ENCODE assay signal across 8 cellular contexts in the genomic region with DNA sequence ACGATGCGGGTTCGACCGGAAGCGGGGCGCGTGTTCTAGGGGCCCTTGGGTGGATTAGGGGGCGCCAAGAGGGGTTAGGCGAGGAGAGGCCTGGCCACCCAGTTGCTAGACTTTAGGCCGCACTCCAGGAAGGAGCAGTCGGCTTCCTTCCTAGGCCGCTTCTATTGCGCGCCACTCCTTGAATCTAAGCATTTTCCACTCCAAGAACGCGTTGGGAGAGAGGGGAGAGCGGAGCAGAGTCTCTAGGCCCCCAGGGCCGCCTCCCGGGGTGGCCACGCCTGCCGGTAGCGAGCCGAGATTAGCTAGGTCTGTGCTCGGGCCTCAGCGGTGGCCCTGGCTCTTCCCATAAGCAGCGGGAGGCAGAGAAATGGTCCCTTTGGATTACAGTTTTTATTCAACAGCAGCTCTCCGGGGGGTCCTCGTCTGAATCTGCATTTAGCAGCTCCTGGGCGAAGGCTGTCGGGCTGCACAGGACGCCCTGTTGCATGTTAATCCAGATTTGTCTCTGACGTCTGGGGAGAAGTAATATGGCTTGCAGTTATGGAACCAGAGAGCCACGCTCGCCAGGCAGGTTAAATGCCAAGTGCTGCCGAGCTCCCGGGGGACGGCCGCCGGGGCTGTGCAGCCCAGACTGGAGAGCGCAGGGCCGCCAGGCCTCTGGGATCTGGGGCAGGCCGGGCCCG. TPM values are rescaled to one million over a fixed set of nuclear protein-coding genes. Genes with fewer than 3 reads are reported as not detected.
DNase-seq lines count a peak whose midpoint lies in the region; ATAC-seq and TF ChIP-seq lines count a peak whose summit lies in the region.

No MANE protein-coding gene starts in this region.

- TF ChIP-seq CTCF in AG04450 (IDR thresholded peaks at IDR 0.05; ENCODE audit: low read depth, low read length) (no peak), WI38 (IDR thresholded peaks at IDR 0.05; ENCODE audit: low read depth, low read length) (no peak), cardiac muscle cell (IDR thresholded peaks at IDR 0.05; ENCODE audit: low read depth, low read length) (no peak), neural progenitor cell (IDR thresholded peaks at IDR 0.05) (no peak)

- peak overlapping the region; percentile 27 for H3K4me3 Mint-ChIP-seq in neural progenitor cell
- H3K4me3 Mint-ChIP-seq in activated CD4-positive, alpha-beta T cell treated with anti-CD3 and anti-CD28 coated beads for 36 hours, result no peak overlapping the region

- H3K4me1 ChIP-seq in cardiac muscle cell (ENCODE audit: low read depth), result peaks cover 59% of the 10 kb centered on the region
- peaks cover 38% of the 10 kb centered on the region for H3K4me1 ChIP-seq in neural progenitor cell

- peak overlapping the region; percentile 91 for H3K4me3 ChIP-seq in AG04450 (ENCODE audit: low read depth, low read length)
- H3K4me3 ChIP-seq in WI38 (ENCODE audit: low read depth, low read length), result peak overlapping the region; percentile 74
- H3K4me3 ChIP-seq in cardiac muscle cell, result peak overlapping the region; percentile 94
- peak overlapping the region; percentile 39 for H3K4me3 ChIP-seq in neural progenitor cell

- H3K27me3 ChIP-seq in AG04450 (ENCODE audit: control insufficient read depth, insufficient read depth, low read length), result no peaks in the 10 kb centered on the region
- H3K27me3 ChIP-seq in cardiac muscle cell, result no peaks in the 10 kb centered on the region
- H3K27me3 ChIP-seq in neural progenitor cell, result peaks cover 100% of the 10 kb centered on the region

- H3K36me3 ChIP-seq in cardiac muscle cell, result peaks cover 34% of the 10 kb centered on the region
- no peaks in the 10 kb centered on the region for H3K36me3 ChIP-seq in neural progenitor cell

- no peaks in the 10 kb centered on the region for H3K79me2 ChIP-seq in neural progenitor cell (ENCODE audit: low read depth)

- H3K9me3 Mint-ChIP-seq in neural progenitor cell, result no peaks in the 10 kb centered on the region
- no peaks in the 10 kb centered on the region for H3K9me3 Mint-ChIP-seq in activated CD4-positive, alpha-beta T cell treated with anti-CD3 and anti-CD28 coated beads for 36 hours (ENCODE audit: low read depth)

- peaks cover 44% of the 10 kb centered on the region for H3K4me1 Mint-ChIP-seq in neural progenitor cell
- H3K4me1 Mint-ChIP-seq in activated CD4-positive, alpha-beta T cell treated with anti-CD3 and anti-CD28 coated beads for 36 hours, result no peaks in the 10 kb centered on the region

- peaks cover 10% of the 10 kb centered on the region for H3K36me3 Mint-ChIP-seq in neural progenitor cell
- H3K36me3 Mint-ChIP-seq in activated CD4-positive, alpha-beta T cell treated with anti-CD3 and anti-CD28 coated beads for 36 hours (ENCODE audit: low read depth), result no peaks in the 10 kb centered on the region

- H3K27ac ChIP-seq in AG04450 (ENCODE audit: low read depth, low read length), result peak overlapping the region; percentile 97
- H3K27ac ChIP-seq in cardiac muscle cell, result peak overlapping the region; percentile 99
- no peak overlapping the region for H3K27ac ChIP-seq in neural progenitor cell

- peak overlapping the region; percentile 3 for H2AFZ ChIP-seq in neural progenitor cell (replicated peaks)

- H3F3A ChIP-seq in neural progenitor cell (ENCODE audit: low read depth), result peaks cover 48% of the 10 kb centered on the region

- H3K27ac Mint-ChIP-seq in neural progenitor cell, result no peak overlapping the region
- H3K27ac Mint-ChIP-seq in activated CD4-positive, alpha-beta T cell treated with anti-CD3 and anti-CD28 coated beads for 36 hours, result no peak overlapping the region

- POLR2A ChIA-PET in AG04450 (lab: Yijun Ruan, JAX), result interaction anchor here (0.6 to 6.2 kb wide), 3 partner anchors 10 to 132 kb away, joined by 5 to 113 read pairs (median 8); partner anchors contain the start of gene MEIS1
- POLR2A ChIA-PET in activated CD4-positive, alpha-beta T cell treated with anti-CD3 and anti-CD28 coated beads for 36 hours (lab: Charles Lee), result interaction anchor here (0.5 kb wide), 1 partner anchor 195 kb away, joined by 4 read pairs; no protein-coding TSS in a partner anchor

- H3K4me2 ChIP-seq in neural progenitor cell, result peak overlapping the region; percentile 91

- DNase-seq in AG04450 (ENCODE audit: low read depth, low spot score) (no peak), cardiac muscle cell (ENCODE audit: low read depth in 1 of 2, low spot score in 1 of 2) (peak; percentile 28 to 72), neural progenitor cell (ENCODE audit: low spot score) (peak; percentile 76)
- DNase-seq in activated CD4-positive, alpha-beta T cell treated with anti-CD3 and anti-CD28 coated beads for 36 hours, result no peak
- DNase-seq in stimulated activated CD8-positive, alpha-beta memory T cell treated with anti-CD3 and anti-CD28 coated beads, Interleukin-4, amount 100 ng/mL, for 48 hours, result no peak

- peaks cover 57% of the 10 kb centered on the region for H4K20me1 ChIP-seq in neural progenitor cell (ENCODE audit: low read depth)

- H3K9me3 ChIP-seq in AG04450 (ENCODE audit: control insufficient read depth, insufficient read depth, low read length) (no peaks in the 10 kb centered on the region; the same call in 1 of the 2 replicates), cardiac muscle cell (ENCODE audit: low read depth) (no peaks in the 10 kb centered on the region), neural progenitor cell (ENCODE audit: low read depth) (no peaks in the 10 kb centered on the region)

- no peak for ATAC-seq in activated CD4-positive, alpha-beta T cell treated with anti-CD3 and anti-CD28 coated beads for 36 hours
- no peak for ATAC-seq in GM19463 (IDR thresholded peaks at IDR 0.05; ENCODE audit: unreplicated experiment)
- no peak for ATAC-seq in HG03108 (IDR thresholded peaks at IDR 0.05; ENCODE audit: unreplicated experiment)

- H3K27me3 Mint-ChIP-seq in neural progenitor cell (ENCODE audit: insufficient read depth, low read depth), result peaks cover 21% of the 10 kb centered on the region
- H3K27me3 Mint-ChIP-seq in activated CD4-positive, alpha-beta T cell treated with anti-CD3 and anti-CD28 coated beads for 36 hours, result peaks cover 34% of the 10 kb centered on the region

- no peak overlapping the region for H3K9ac ChIP-seq in neural progenitor cell

- intact Hi-C loops in activated CD4-positive, alpha-beta T cell treated with anti-CD3 and anti-CD28 coated beads for 36 hours (cut with DNase I, micrococcal nuclease), result no loop called here

- CTCF ChIA-PET in AG04450 (lab: Charles Lee), result no interaction called here
- CTCF ChIA-PET in activated CD4-positive, alpha-beta T cell treated with anti-CD3 and anti-CD28 coated beads for 36 hours (lab: Charles Lee), result no interaction called here

RNA-seq across cellular contexts. Expression of gene MEIS1, which starts 11.4 kb away (rescaled TPM):
- polyA plus RNA-seq in AG04450 (2011; rRNA removed) (87.2 and 107 TPM in 2 replicates), cardiac muscle cell (121 and 149 TPM in 2 replicates)
- polyA minus RNA-seq in AG04450 (2011; rRNA and poly(A)+ RNA removed), result 505 and 558 TPM in 2 replicates
- total RNA-seq in cardiac muscle cell (92.6 and 115 TPM in 2 replicates), neural progenitor cell (ENCODE audit: low replicate concordance) (10.7 and 14.7 TPM in 2 replicates)
- total RNA-seq in activated CD4-positive, alpha-beta T cell treated with anti-CD3 and anti-CD28 coated beads for 36 hours, result not detected

Comparison
In these comparisons a context has a peak if more than half of its experiments do, and no peak if none do; other contexts are left out.
1. DNase-seq: peak in cardiac muscle cell (2 of 2) and neural progenitor cell (single experiment); none in AG04450 (single experiment), activated CD4-positive, alpha-beta T cell treated with anti-CD3 and anti-CD28 coated beads for 36 hours (single experiment) and stimulated activated CD8-positive, alpha-beta memory T cell treated with anti-CD3 and anti-CD28 coated beads, Interleukin-4, amount 100 ng/mL, for 48 hours (single experiment).
2. H3K4me3 ChIP-seq: peak in every context shown above with its lines; median percentile 94 in cardiac muscle cell; 91 in AG04450; 74 in WI38; 39 in neural progenitor cell.
3. RNA of gene MEIS1, which starts 11.4 kb away (total RNA-seq): 92.6 to 115 TPM in cardiac muscle cell and 10.7 to 14.7 TPM in neural progenitor cell; not detected in activated CD4-positive, alpha-beta T cell treated with anti-CD3 and anti-CD28 coated beads for 36 hours; every median in the first group is over 10 times any median in the second.